ENCODE assay signal across 22 cellular contexts in genomic region chr18:23930002-23930401, GRCh38.
DNase-seq lines count a peak whose midpoint lies in the region; ATAC-seq, FAIRE-seq and TF ChIP-seq lines count a peak whose summit lies in the region.
"Had no signal": no experiment of that assay in that cellular context is flagged by ENCODE, and none has a peak within 500 bp of the region (broad histone marks: within the 10 kb centered on the region; RNA-seq: fewer than 3 reads in every experiment).

No MANE protein-coding gene starts in this region.

- H3K9me3 Mint-ChIP-seq in activated CD4-positive, alpha-beta memory T cell treated with anti-CD3 and anti-CD28 coated beads, Interleukin-2, amount 10 ng/mL, durations not matched to agents 7 days and 5 days = peaks cover 4% of the 10 kb centered on the region
- H3K9me3 Mint-ChIP-seq in activated CD4-positive, alpha-beta memory T cell treated with anti-CD3 and anti-CD28 coated beads for 36 hours = no peaks in the 10 kb centered on the region
- H3K9me3 Mint-ChIP-seq in CD4-positive, CD25-positive, alpha-beta regulatory T cell = peaks cover 0 to 1% (median 0%) of the 10 kb centered on the region in 7 donors
- H3K9me3 Mint-ChIP-seq in astrocyte (ENCODE audit: unreplicated experiment) = no peaks in the 10 kb centered on the region
- H3K9me3 Mint-ChIP-seq: GM23338 had no signal

- ATAC-seq in CD4-positive, CD25-positive, alpha-beta regulatory T cell (ENCODE audit: low read depth in 2 of 2) = no peak
- ATAC-seq in GM21529 (IDR thresholded peaks at IDR 0.05; ENCODE audit: unreplicated experiment) = no peak
- ATAC-seq: GM12878, GM23338, HCT116, Right ventricle myocardium inferior had no signal

- H3K27me3 ChIP-seq in CD4-positive, CD25-positive, alpha-beta regulatory T cell (ENCODE audit: control insufficient read depth, insufficient read depth, low read length) = no peaks in the 10 kb centered on the region
- H3K27me3 ChIP-seq in astrocyte (ENCODE audit: insufficient read depth, low read length) = no peaks in the 10 kb centered on the region
- H3K27me3 ChIP-seq: BLaER1 had no signal

- TF ChIP-seq CTCF in D721Med (IDR thresholded peaks at IDR 0.05; ENCODE audit: insufficient read depth, missing control alignments) = no peak
- no peak for TF ChIP-seq CTCF in astrocyte (IDR thresholded peaks at IDR 0.05; ENCODE audit: insufficient read depth, low read depth, low read length)
- no peak for TF ChIP-seq CTCF in GM10248 (IDR thresholded peaks at IDR 0.05; ENCODE audit: control extremely low read depth, extremely low read depth, low read depth, missing control alignments)

- no peaks in the 10 kb centered on the region for H4K20me1 ChIP-seq in astrocyte (ENCODE audit: insufficient read depth, low read length)
- H4K20me1 ChIP-seq: BLaER1 had no signal

- H2AFZ ChIP-seq in astrocyte (ENCODE audit: low read depth, low read length) = no peak overlapping the region
- H2AFZ ChIP-seq: GM23338 had no signal

- H3K9me3 ChIP-seq in CD4-positive, CD25-positive, alpha-beta regulatory T cell (ENCODE audit: control insufficient read depth in 2 of 2, low read length in 2 of 2) = no peaks in the 10 kb centered on the region
- H3K9me3 ChIP-seq in astrocyte (ENCODE audit: insufficient read depth, low read depth, low read length) = no peaks in the 10 kb centered on the region
- H3K9me3 ChIP-seq: BLaER1 had no signal

- POLR2A ChIA-PET in activated CD4-positive, alpha-beta memory T cell treated with anti-CD3 and anti-CD28 coated beads, Interleukin-2, amount 10 ng/mL, durations not matched to agents 7 days and 5 days (lab: Charles Lee) = interaction anchor here (0.9 to 2.1 kb wide), 8 partner anchors 8 to 86 kb away, joined by 3 to 15 read pairs (median 5); partner anchors contain the start of gene TTC39C
- POLR2A ChIA-PET in activated CD4-positive, alpha-beta memory T cell treated with anti-CD3 and anti-CD28 coated beads for 36 hours (lab: Charles Lee) = no interaction called here
- POLR2A ChIA-PET in GM10248 (lab: Yijun Ruan, JAX) = no interaction called here

- no peaks in the 10 kb centered on the region for H3K79me2 ChIP-seq in astrocyte (ENCODE audit: insufficient read depth, low read length)

- H3K27ac Mint-ChIP-seq in activated CD4-positive, alpha-beta memory T cell treated with anti-CD3 and anti-CD28 coated beads, Interleukin-2, amount 10 ng/mL, durations not matched to agents 7 days and 5 days = peak overlapping the region; percentile 91
- no peak overlapping the region for H3K27ac Mint-ChIP-seq in activated CD4-positive, alpha-beta memory T cell treated with anti-CD3 and anti-CD28 coated beads for 36 hours
- H3K27ac Mint-ChIP-seq in CD4-positive, CD25-positive, alpha-beta regulatory T cell = peak overlapping the region; percentile 86 to 98 (median 90)
- no peak overlapping the region for H3K27ac Mint-ChIP-seq in astrocyte (ENCODE audit: unreplicated experiment)
- H3K27ac Mint-ChIP-seq: GM23338 had no signal

- H3K4me3 Mint-ChIP-seq in activated CD4-positive, alpha-beta memory T cell treated with anti-CD3 and anti-CD28 coated beads, Interleukin-2, amount 10 ng/mL, durations not matched to agents 7 days and 5 days = no peak overlapping the region
- H3K4me3 Mint-ChIP-seq in activated CD4-positive, alpha-beta memory T cell treated with anti-CD3 and anti-CD28 coated beads for 36 hours = no peak overlapping the region
- peak overlapping the region in 3 of 4 donors; percentile 37 to 68 (median 62) for H3K4me3 Mint-ChIP-seq in CD4-positive, CD25-positive, alpha-beta regulatory T cell
- H3K4me3 Mint-ChIP-seq in astrocyte (ENCODE audit: unreplicated experiment) = no peak overlapping the region
- H3K4me3 Mint-ChIP-seq: GM23338 had no signal

- no peaks in the 10 kb centered on the region for H3K27me3 Mint-ChIP-seq in activated CD4-positive, alpha-beta memory T cell treated with anti-CD3 and anti-CD28 coated beads, Interleukin-2, amount 10 ng/mL, durations not matched to agents 7 days and 5 days
- H3K27me3 Mint-ChIP-seq in activated CD4-positive, alpha-beta memory T cell treated with anti-CD3 and anti-CD28 coated beads for 36 hours = no peaks in the 10 kb centered on the region
- no peaks in the 10 kb centered on the region for H3K27me3 Mint-ChIP-seq in CD4-positive, CD25-positive, alpha-beta regulatory T cell
- peaks cover 11% of the 10 kb centered on the region for H3K27me3 Mint-ChIP-seq in astrocyte (ENCODE audit: low read depth, unreplicated experiment)

- CTCF ChIA-PET in activated CD4-positive, alpha-beta memory T cell treated with anti-CD3 and anti-CD28 coated beads, Interleukin-2, amount 10 ng/mL, durations not matched to agents 7 days and 5 days (lab: Charles Lee) = interaction anchor here (0.9 to 4.2 kb wide), 3 partner anchors 11 to 83 kb away, joined by 3 to 31 read pairs (median 4); no protein-coding TSS in a partner anchor
- CTCF ChIA-PET in activated CD4-positive, alpha-beta memory T cell treated with anti-CD3 and anti-CD28 coated beads for 36 hours (lab: Charles Lee) = interaction anchor here (4.5 kb wide), 1 partner anchor 12 kb away, joined by 42 read pairs; no protein-coding TSS in a partner anchor
- CTCF ChIA-PET in GM10248 (lab: Yijun Ruan, JAX) = interaction anchor here (1.8 to 4.0 kb wide), 3 partner anchors 9 to 20 kb away, joined by 5 to 30 read pairs (median 7); no protein-coding TSS in a partner anchor

- intact Hi-C loops in activated CD4-positive, alpha-beta memory T cell treated with anti-CD3 and anti-CD28 coated beads for 36 hours (cut with micrococcal nuclease) = no loop called here

- FAIRE-seq in D721Med (lab: Jason Lieb, UNC) (peak; percentile 97), astrocyte (lab: Jason Lieb, UNC) (peak; percentile 77)
- FAIRE-seq: GM12878, HTR-8/SVneo, RCC 7860 had no signal

- H3K4me1 Mint-ChIP-seq in activated CD4-positive, alpha-beta memory T cell treated with anti-CD3 and anti-CD28 coated beads, Interleukin-2, amount 10 ng/mL, durations not matched to agents 7 days and 5 days = peaks cover 38% of the 10 kb centered on the region
- H3K4me1 Mint-ChIP-seq in activated CD4-positive, alpha-beta memory T cell treated with anti-CD3 and anti-CD28 coated beads for 36 hours (ENCODE audit: low read depth) = peaks cover 35% of the 10 kb centered on the region
- H3K4me1 Mint-ChIP-seq in CD4-positive, CD25-positive, alpha-beta regulatory T cell = peaks cover 14 to 45% (median 36%) of the 10 kb centered on the region in 4 donors
- no peaks in the 10 kb centered on the region for H3K4me1 Mint-ChIP-seq in astrocyte (ENCODE audit: low read depth, unreplicated experiment)
- H3K4me1 Mint-ChIP-seq: GM23338 had no signal

- H3K36me3 Mint-ChIP-seq in activated CD4-positive, alpha-beta memory T cell treated with anti-CD3 and anti-CD28 coated beads, Interleukin-2, amount 10 ng/mL, durations not matched to agents 7 days and 5 days (ENCODE audit: low read depth) = peaks cover 2% of the 10 kb centered on the region
- no peaks in the 10 kb centered on the region for H3K36me3 Mint-ChIP-seq in activated CD4-positive, alpha-beta memory T cell treated with anti-CD3 and anti-CD28 coated beads for 36 hours
- no peaks in the 10 kb centered on the region for H3K36me3 Mint-ChIP-seq in CD4-positive, CD25-positive, alpha-beta regulatory T cell
- H3K36me3 Mint-ChIP-seq in astrocyte (ENCODE audit: low read depth, unreplicated experiment) = no peaks in the 10 kb centered on the region

- DNase-seq in activated CD4-positive, alpha-beta memory T cell treated with anti-CD3 and anti-CD28 coated beads, Interleukin-2, amount 10 ng/mL, durations not matched to agents 7 days and 5 days = no peak
- DNase-seq in activated CD4-positive, alpha-beta memory T cell treated with anti-CD3 and anti-CD28 coated beads for 36 hours = no peak
- DNase-seq in CD4-positive, CD25-positive, alpha-beta regulatory T cell = no peak
- no peak for DNase-seq in D721Med (ENCODE audit: insufficient read length, low spot score)
- no peak for DNase-seq in astrocyte (ENCODE audit: low read depth)
- DNase-seq in GM10248 (ENCODE audit: extremely low spot score) = no peak
- DNase-seq in C1 segment of cervical spinal cord (lab: John Stamatoyannopoulos, UW) = no peak
- DNase-seq: COR-L47; GF-D8; NCI-H1092 treated with DMSO at 0.1 percent for 48 hours; NCI-H510A; NCI-H748 treated with DMSO at 0.1 percent for 48 hours; NK-92 treated with Interleukin-12 subunit alpha and Interleukin-12 subunit beta, amount 100 ng/mL, for 24 hours had no signal

- peak overlapping the region; percentile 58 for H3K27ac ChIP-seq in CD4-positive, CD25-positive, alpha-beta regulatory T cell (ENCODE audit: insufficient read depth, low read length, poor library complexity, severe bottlenecking)
- no peak overlapping the region for H3K27ac ChIP-seq in astrocyte (ENCODE audit: low read depth, low read length)
- H3K27ac ChIP-seq: BLaER1, HL-60 had no signal

- peak overlapping the region; percentile 8 for H3K4me3 ChIP-seq in CD4-positive, CD25-positive, alpha-beta regulatory T cell (ENCODE audit: low read depth, low read length)
- no peak overlapping the region for H3K4me3 ChIP-seq in astrocyte (ENCODE audit: insufficient read depth, low read depth, low read length)
- H3K4me3 ChIP-seq: BLaER1, GM12878, GM23338 had no signal

- H3K9ac ChIP-seq in astrocyte (ENCODE audit: low read length) = no peak overlapping the region
- H3K9ac ChIP-seq: BLaER1 had no signal

- no peak overlapping the region for H3K4me2 ChIP-seq in astrocyte (ENCODE audit: low read length)
- H3K4me2 ChIP-seq: BLaER1, GM23338 had no signal

- H3K4me1 ChIP-seq in CD4-positive, CD25-positive, alpha-beta regulatory T cell (ENCODE audit: control insufficient read depth, insufficient read depth, low read length, poor library complexity, severe bottlenecking) = peaks cover 24% of the 10 kb centered on the region
- no peaks in the 10 kb centered on the region for H3K4me1 ChIP-seq in astrocyte (ENCODE audit: insufficient read depth, low read length)
- H3K4me1 ChIP-seq: BLaER1 had no signal

- no peaks in the 10 kb centered on the region for H3K36me3 ChIP-seq in CD4-positive, CD25-positive, alpha-beta regulatory T cell (ENCODE audit: control insufficient read depth, insufficient read depth, low read length)
- no peaks in the 10 kb centered on the region for H3K36me3 ChIP-seq in astrocyte (ENCODE audit: insufficient read depth, low read length)
- H3K36me3 ChIP-seq: BLaER1 had no signal

Comparison
In these comparisons a context has a peak if more than half of its experiments do, and no peak if none do; other contexts are left out.
1. H3K27ac Mint-ChIP-seq: peak in activated CD4-positive, alpha-beta memory T cell treated with anti-CD3 and anti-CD28 coated beads, Interleukin-2, amount 10 ng/mL, durations not matched to agents 7 days and 5 days (single experiment) and CD4-positive, CD25-positive, alpha-beta regulatory T cell (3 of 3); none in activated CD4-positive, alpha-beta memory T cell treated with anti-CD3 and anti-CD28 coated beads for 36 hours (single experiment) and astrocyte (single experiment).
2. H3K4me3 Mint-ChIP-seq: peak in CD4-positive, CD25-positive, alpha-beta regulatory T cell (3 of 4); none in activated CD4-positive, alpha-beta memory T cell treated with anti-CD3 and anti-CD28 coated beads, Interleukin-2, amount 10 ng/mL, durations not matched to agents 7 days and 5 days (single experiment), activated CD4-positive, alpha-beta memory T cell treated with anti-CD3 and anti-CD28 coated beads for 36 hours (single experiment) and astrocyte (single experiment).